8 cellular contexts compared by ENCODE assay signal in the genomic region with DNA sequence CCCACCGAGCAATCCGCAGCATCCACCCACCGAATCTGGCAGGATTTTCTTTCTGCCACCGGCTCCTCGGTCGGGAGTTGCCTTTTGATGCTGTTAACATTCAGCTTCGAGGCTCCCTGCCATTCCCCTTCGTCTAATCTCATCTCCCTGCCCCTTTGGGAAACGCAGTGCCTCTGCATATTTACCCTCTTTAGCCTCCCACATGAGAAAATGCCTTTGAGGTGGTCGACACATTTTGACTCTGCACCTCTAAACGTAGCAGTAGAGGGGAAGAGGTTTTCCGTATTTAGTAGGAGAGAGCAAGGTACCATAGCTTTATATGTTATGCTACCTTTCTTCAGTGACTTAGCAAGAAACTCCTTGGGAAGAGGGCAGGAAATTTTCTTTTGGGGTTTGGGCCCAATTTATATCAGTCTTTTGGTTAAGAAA. TPM values are rescaled to one million over a fixed set of nuclear protein-coding genes. Genes with fewer than 3 reads are reported as not detected.
DNase-seq lines count a peak whose midpoint lies in the region; ATAC-seq and TF ChIP-seq lines count a peak whose summit lies in the region.

No MANE protein-coding gene starts in this region.

- no peak for DNase-seq in AG10803 (ENCODE audit: low read depth)
- DNase-seq in left lung: no peak
- no peak for DNase-seq in thoracic aorta (ENCODE audit: low spot score)
- DNase-seq in left lobe of liver (ENCODE audit: low spot score): no peak
- no peak for DNase-seq in KG1 (lab: John Stamatoyannopoulos, UW)
- no peak for DNase-seq in hippocampal formation (lab: John Stamatoyannopoulos, UW)

- H3K4me1 ChIP-seq in HUES64 (ENCODE audit: insufficient read depth, low read length) (peaks cover 26% of the 10 kb centered on the region), left lung (peaks cover 29 to 59% of the 10 kb centered on the region in 2 donors), thoracic aorta (ENCODE audit: control insufficient read depth in 1 of 2, low read depth in 2 of 2) (peaks cover 40 to 55% of the 10 kb centered on the region in 2 donors)

- under 1% methylated on average over 12 of the region's 12 CpGs for WGBS in HUES64
- 0 to 1% (median 0%) methylated on average over 12 of the region's 12 CpGs for WGBS in adipose tissue, 3 donors

- intact Hi-C loops in left lung (cut with DNase I): loop anchor here in 1 of 2 donors (10.0 kb wide), 1 partner anchor 90 kb away; no protein-coding TSS in a partner anchor

- H3K27ac ChIP-seq in HUES64 (ENCODE audit: low read depth, low read length): peak overlapping the region; percentile 93
- peak overlapping the region; percentile 92 for H3K27ac ChIP-seq in adipose tissue (ENCODE audit: low read depth, low read length)
- peak overlapping the region; percentile 97 to 98 for H3K27ac ChIP-seq in left lung
- peak overlapping the region; percentile 95 to 99 for H3K27ac ChIP-seq in thoracic aorta

- TF ChIP-seq CTCF in AG10803 (conservative IDR thresholded peaks at IDR 0.05; ENCODE audit: low read length): no peak
- no peak for TF ChIP-seq CTCF in left lung (IDR thresholded peaks at IDR 0.05)
- no peak for TF ChIP-seq CTCF in thoracic aorta (IDR thresholded peaks at IDR 0.05)

- H3K36me3 ChIP-seq in HUES64 (ENCODE audit: insufficient read depth, low read length) (peaks cover 4% of the 10 kb centered on the region; the same call in 1 of the 2 replicates), left lung (no peaks in the 10 kb centered on the region), thoracic aorta (no peaks in the 10 kb centered on the region)

- H3K27me3 ChIP-seq in HUES64 (ENCODE audit: insufficient read depth, low read length): no peaks in the 10 kb centered on the region
- H3K27me3 ChIP-seq in left lung: no peaks in the 10 kb centered on the region
- H3K27me3 ChIP-seq in thoracic aorta (replicated peaks; ENCODE audit: insufficient read depth): no peaks in the 10 kb centered on the region

- H3K9ac ChIP-seq in HUES64 (ENCODE audit: low read depth, low read length): peak overlapping the region; percentile 91

- ATAC-seq in left lung (no peak), thoracic aorta (ENCODE audit: insufficient number of reproducible peaks, low FRiP score, low read depth) (no peak), left lobe of liver (no peak)

- no peaks in the 10 kb centered on the region for H3K9me3 ChIP-seq in HUES64 (ENCODE audit: insufficient read depth, low read depth, low read length)
- H3K9me3 ChIP-seq in left lung: no peaks in the 10 kb centered on the region
- H3K9me3 ChIP-seq in thoracic aorta: no peaks in the 10 kb centered on the region

- H3K4me3 ChIP-seq in AG10803 (ENCODE audit: low read length) (peak overlapping the region; percentile 91), HUES64 (ENCODE audit: low read length) (peak overlapping the region; percentile 93), left lung (peak overlapping the region; percentile 92 to 98), thoracic aorta (peak overlapping the region; percentile 100)

RNA-seq across cellular contexts. Expression of gene PAFAH1B1, which starts 1.2 kb away (rescaled TPM):
- 87.0 TPM for polyA plus RNA-seq in HUES64 (2013, experiment 1 of 2)
- 89.8 TPM for polyA plus RNA-seq in HUES64 (2013, experiment 2 of 2)
- polyA plus RNA-seq in adipose tissue: 10 to 100 TPM; 17.4 to 48.8 (median 38.7) TPM
- total RNA-seq in left lung: 100 to 1,000 TPM; 135 to 136 TPM
- 100 to 1,000 TPM; 102 to 164 TPM for total RNA-seq in thoracic aorta
- 34.5 TPM for total RNA-seq in left lobe of liver
